In genomic region chr18:72674710-72675109, GRCh38 we compare ENCODE assay signal across 11 cellular contexts.
DNase-seq lines count a peak whose midpoint lies in the region; ATAC-seq lines count a peak whose summit lies in the region.
"Had no signal": no experiment of that assay in that cellular context is flagged by ENCODE, and none has a peak within 500 bp of the region (broad histone marks: within the 10 kb centered on the region; RNA-seq: fewer than 3 reads in every experiment).

No MANE protein-coding gene starts in this region.

- DNase-seq in RPMI7951 (ENCODE audit: low read depth): peak; percentile 10
- DNase-seq in activated CD4-positive, alpha-beta T cell treated with anti-CD3 and anti-CD28 coated beads, Interleukin-2, amount 50 U/mL, for 48 hours: no peak
- DNase-seq in RPMI8226: no peak
- DNase-seq in UCSD-AML1 (lab: John Stamatoyannopoulos, UW; ENCODE audit: unreplicated experiment): no peak
- no peak for DNase-seq in T-helper 9 cell
- DNase-seq: activated CD4-positive, alpha-beta T cell treated with anti-CD3 and anti-CD28 coated beads for 1 hour; activated naive CD4-positive, alpha-beta T cell treated with anti-CD3 and anti-CD28 coated beads for 36 hours; stimulated activated naive CD8-positive, alpha-beta T cell treated with anti-CD3 and anti-CD28 coated beads, Interleukin-15, amount 100 ng/mL, for 72 hours had no signal

- peak; percentile 85 for ATAC-seq in GM18519 (IDR thresholded peaks at IDR 0.05; ENCODE audit: low FRiP score, unreplicated experiment)
- ATAC-seq in GM21423 (IDR thresholded peaks at IDR 0.05; ENCODE audit: unreplicated experiment): peak; percentile 88
- ATAC-seq in HG03064 (IDR thresholded peaks at IDR 0.05; ENCODE audit: low read depth, unreplicated experiment): peak; percentile 71
- ATAC-seq: stimulated activated naive CD8-positive, alpha-beta T cell treated with anti-CD3 and anti-CD28 coated beads, Interleukin-15, amount 100 ng/mL, for 72 hours had no signal
